Comparison of ENCODE assay signal across 8 cellular contexts in the genomic region with DNA sequence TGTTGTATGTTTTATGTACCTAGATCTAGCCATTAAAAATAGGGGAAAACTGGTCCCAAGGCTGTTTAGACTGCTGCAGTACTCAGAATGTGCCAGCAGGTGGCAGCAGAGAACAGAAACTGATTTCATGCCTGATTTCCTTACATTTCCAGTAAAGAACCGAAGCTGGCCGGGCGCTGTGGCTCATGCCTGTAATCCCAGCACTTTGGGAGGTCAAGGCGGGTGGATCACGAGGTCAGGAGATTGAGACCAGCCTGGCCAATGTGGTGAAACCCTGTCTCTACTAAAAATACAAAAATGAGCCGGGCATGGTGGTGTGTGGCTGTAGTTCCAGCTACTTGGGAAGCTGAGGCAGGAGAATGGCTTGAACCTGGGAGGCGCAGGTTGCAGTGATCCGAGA. TPM values are rescaled to one million over a fixed set of nuclear protein-coding genes. Genes with fewer than 3 reads are reported as not detected.
DNase-seq lines count a peak whose midpoint lies in the region; ATAC-seq and TF ChIP-seq lines count a peak whose summit lies in the region.
"Not testable (repeated sequence)": the region's sequence is repeated elsewhere in the genome, so short reads cannot be mapped to it uniquely, and the experiment has no call there.

No MANE protein-coding gene starts in this region.

- H3K9ac ChIP-seq in GM23248: not testable (repeated sequence)

- H3K4me2 ChIP-seq in GM23248 (ENCODE audit: unreplicated experiment): peak overlapping the region; percentile 10

- H3K36me3 ChIP-seq in GM23248 (ENCODE audit: low read depth): peaks cover 30% of the 10 kb centered on the region; the same call in 1 of the 2 replicates

- H4K20me1 ChIP-seq in GM23248 (ENCODE audit: insufficient read depth): peaks cover 38% of the 10 kb centered on the region

- H3K27me3 Mint-ChIP-seq in natural killer cell (ENCODE audit: low read depth in 2 of 2): not testable (repeated sequence)

- ATAC-seq in SK-N-SH treated with all-trans-retinoic acid at 6 μM for 48 hours (peak; percentile 67), natural killer cell (peak; percentile 80 to 82 (median 81))

- peaks cover 100% of the 10 kb centered on the region for H3K79me2 ChIP-seq in GM23248 (ENCODE audit: insufficient read depth)

- not testable (repeated sequence) for H3K4me1 Mint-ChIP-seq in natural killer cell

- TF ChIP-seq POLR2A in NB4 (IDR thresholded peaks at IDR 0.05; ENCODE audit: extremely low read depth, insufficient read length): not testable (repeated sequence)

- not testable (repeated sequence) for H3K27ac Mint-ChIP-seq in natural killer cell

- TF ChIP-seq CTCF in NB4 (IDR thresholded peaks at IDR 0.05; ENCODE audit: low read depth, low read length) (peak; percentile 91), fibroblast of pulmonary artery (IDR thresholded peaks at IDR 0.05; ENCODE audit: low read length, missing control alignments) (peak; percentile 88), natural killer cell (IDR thresholded peaks at IDR 0.05) (peak; percentile 88)

- not testable (repeated sequence) for H3K9me3 ChIP-seq in GM23248 (ENCODE audit: low read depth)

- peaks cover 26% of the 10 kb centered on the region for H3K4me1 ChIP-seq in GM23248 (ENCODE audit: insufficient read depth)

- H3K4me3 Mint-ChIP-seq in natural killer cell: not testable (repeated sequence)

- not testable (repeated sequence) for H3K27me3 ChIP-seq in GM23248 (replicated peaks; ENCODE audit: insufficient read depth)

- in situ Hi-C loops in GM23248 (cut with MboI): not testable (repeated sequence)

- not testable (repeated sequence) for H2AFZ ChIP-seq in GM23248

- DNase-seq in DMS114 treated with DMSO at 0.1 percent for 48 hours (lab: John Stamatoyannopoulos, UW; ENCODE audit: unreplicated experiment) (peak; percentile 27), GM23248 (peak; percentile 74), NB4 (ENCODE audit: low read depth) (peak; percentile 71), fibroblast of pulmonary artery (ENCODE audit: low read depth) (peak; percentile 82), natural killer cell (peak; percentile 64)
- peak; percentile 50 for DNase-seq in activated effector memory CD4-positive, alpha-beta T cell treated with Interleukin-2 at 50 U/mL for 16 hours
- DNase-seq in stimulated activated CD8-positive, alpha-beta memory T cell treated with anti-CD3 and anti-CD28 coated beads, Interleukin-7, amount 100 ng/mL, for 1 hour (ENCODE audit: low read depth in 2 of 2): peak; percentile 43 to 67

- not testable (repeated sequence) for H3K36me3 Mint-ChIP-seq in natural killer cell

- H3F3A ChIP-seq in GM23248 (ENCODE audit: insufficient read depth): peaks cover 49% of the 10 kb centered on the region

- 16 to 17% methylated on average over 8 of the region's 8 CpGs for WGBS in GM23248 (ENCODE audit: low coverage in 1 of 2, low lambda C conversion rate in 2 of 2, missing lambda C conversion rate in 2 of 2), 2 experiments

- H3K9me3 Mint-ChIP-seq in natural killer cell: not testable (repeated sequence)

- H3K4me3 ChIP-seq in GM23248; NB4 (ENCODE audit: low read depth, low read length); fibroblast of pulmonary artery (replicated peaks; ENCODE audit: low read depth, low read length): not testable (repeated sequence)

- intact Hi-C loops in natural killer cell (cut with micrococcal nuclease): loop anchor here (1.0 kb wide), 1 partner anchor 1207 kb away; no protein-coding TSS in a partner anchor

- 0 out of 2 replicates have a peak overlapping the region, but pooled peaks have one; percentile 7 for H3K27ac ChIP-seq in GM23248

- H3K9me2 ChIP-seq in GM23248 (ENCODE audit: insufficient read depth): not testable (repeated sequence)

RNA-seq across cellular contexts. Expression of gene LMO7, which starts 59.8 kb away (rescaled TPM):
- 269 and 318 TPM in 2 replicates for total RNA-seq in GM23248 (2014; rRNA removed; shearing (Covaris generic))
- 276 and 288 TPM in 2 replicates for polyA plus RNA-seq in GM23248 (2016; fragmentation: Nextera tagmentation; extraction: Ambion mirVana)
- 10 to 100 TPM in 1 of 3 donors, 1 to 10 TPM in 2; 5.5 to 10.4 (median 7.9) TPM for total RNA-seq in natural killer cell

Comparison
In these comparisons a context has a peak if more than half of its experiments do, and no peak if none do; other contexts are left out.
1. DNase-seq: peak in every context shown above with its lines; median percentile 82 in fibroblast of pulmonary artery; 74 in GM23248; 71 in NB4; 64 in natural killer cell; 55 in stimulated activated CD8-positive, alpha-beta memory T cell treated with anti-CD3 and anti-CD28 coated beads, Interleukin-7, amount 100 ng/mL, for 1 hour; 50 in activated effector memory CD4-positive, alpha-beta T cell treated with Interleukin-2 at 50 U/mL for 16 hours; 27 in DMS114 treated with DMSO at 0.1 percent for 48 hours.
2. RNA of gene LMO7, which starts 59.8 kb away (total RNA-seq): 269 to 318 TPM in GM23248; 5.5 to 10.4 TPM in natural killer cell; every median in the first group is over 10 times any median in the second.
3. Peak in every context shown above with its lines, with median percentiles within 50 percentile points of each other: CTCF ChIP-seq.